In genomic region chr4:165131247-165131832, GRCh38 we compare ENCODE assay signal across 8 cellular contexts. TPM values are rescaled to one million over a fixed set of nuclear protein-coding genes. Genes with fewer than 3 reads are reported as not detected.
DNase-seq lines count a peak whose midpoint lies in the region; ATAC-seq and TF ChIP-seq lines count a peak whose summit lies in the region.

No MANE protein-coding gene starts in this region.

- H3K36me3 Mint-ChIP-seq in natural killer cell treated with Interleukin-12 subunit alpha and Interleukin-12 subunit beta and Interleukin-15 and Interleukin-18, amount 100 ng/mL, for 72 hours, result no peaks in the 10 kb centered on the region

- peak; percentile 78 for TF ChIP-seq CTCF in HL-60 (IDR thresholded peaks at IDR 0.05; ENCODE audit: insufficient read depth, low read length)

- no peak overlapping the region for H3K27ac ChIP-seq in HL-60 (replicated peaks)

- no peaks in the 10 kb centered on the region for H3K4me1 ChIP-seq in NT2/D1 (ENCODE audit: insufficient read depth, insufficient read length)

- no peak overlapping the region for H3K4me3 Mint-ChIP-seq in natural killer cell treated with Interleukin-12 subunit alpha and Interleukin-12 subunit beta and Interleukin-15 and Interleukin-18, amount 100 ng/mL, for 72 hours

- ATAC-seq in GM19463 (IDR thresholded peaks at IDR 0.05; ENCODE audit: unreplicated experiment) (peak; percentile 77), esophagus mucosa (peak; percentile 80)
- peak; percentile 60 to 77 for ATAC-seq in natural killer cell treated with Interleukin-12 subunit alpha and Interleukin-12 subunit beta and Interleukin-15 and Interleukin-18, amount 100 ng/mL, for 72 hours
- ATAC-seq in stimulated activated naive CD8-positive, alpha-beta T cell treated with anti-CD3 and anti-CD28 coated beads, Interleukin-15, Interleukin-2, amounts not matched to agents 100 U/mL and 50 U/mL, for 24 hours, result peak; percentile 70

- no peaks in the 10 kb centered on the region for H3K36me3 ChIP-seq in NT2/D1 (ENCODE audit: insufficient read depth, insufficient read length, low read length)

- peaks cover 5 to 7% of the 10 kb centered on the region in 2 donors for H3K4me1 Mint-ChIP-seq in natural killer cell treated with Interleukin-12 subunit alpha and Interleukin-12 subunit beta and Interleukin-15 and Interleukin-18, amount 100 ng/mL, for 72 hours (ENCODE audit: low read depth in 2 of 2)

- DNase-seq in COR-L47 (lab: John Stamatoyannopoulos, UW) (peak; percentile 30), HL-60 (ENCODE audit: low read depth in 1 of 2, low spot score in 1 of 2) (peak in 1 of 2 experiments; percentile 64), NT2/D1 (ENCODE audit: low read depth, low spot score) (peak; percentile 42)
- DNase-seq in activated CD8-positive, alpha-beta memory T cell treated with anti-CD3 and anti-CD28 coated beads, Interleukin-2, amount 50 U/mL, for 24 hours (ENCODE audit: extremely low read depth), result peak; percentile 41
- peak; percentile 75 for DNase-seq in natural killer cell treated with Interleukin-12 subunit alpha and Interleukin-12 subunit beta and Interleukin-15 and Interleukin-18, amount 100 ng/mL, for 72 hours (ENCODE audit: low spot score)
- DNase-seq in stimulated activated naive CD8-positive, alpha-beta T cell treated with anti-CD3 and anti-CD28 coated beads, Interleukin-15, Interleukin-2, amounts not matched to agents 100 U/mL and 50 U/mL, for 24 hours, result peak; percentile 84

- no peaks in the 10 kb centered on the region for H3K9me3 Mint-ChIP-seq in natural killer cell treated with Interleukin-12 subunit alpha and Interleukin-12 subunit beta and Interleukin-15 and Interleukin-18, amount 100 ng/mL, for 72 hours

- H3K27ac Mint-ChIP-seq in natural killer cell treated with Interleukin-12 subunit alpha and Interleukin-12 subunit beta and Interleukin-15 and Interleukin-18, amount 100 ng/mL, for 72 hours, result no peak overlapping the region

- peaks cover 3% of the 10 kb centered on the region for H3K27me3 ChIP-seq in HL-60 (ENCODE audit: insufficient read depth, poor library complexity, severe bottlenecking)
- H3K27me3 ChIP-seq in NT2/D1 (ENCODE audit: insufficient read depth, insufficient read length), result no peaks in the 10 kb centered on the region

- H3K4me3 ChIP-seq in HL-60 (replicated peaks; ENCODE audit: insufficient read depth, low read length), result no peak overlapping the region
- H3K4me3 ChIP-seq in NT2/D1 (ENCODE audit: insufficient read length, low read depth), result no peak overlapping the region

- H3K9me3 ChIP-seq in NT2/D1 (ENCODE audit: insufficient read depth, low read length), result no peaks in the 10 kb centered on the region

- peaks cover 23 to 37% of the 10 kb centered on the region in 2 donors for H3K27me3 Mint-ChIP-seq in natural killer cell treated with Interleukin-12 subunit alpha and Interleukin-12 subunit beta and Interleukin-15 and Interleukin-18, amount 100 ng/mL, for 72 hours

- no peak overlapping the region for H3K9ac ChIP-seq in NT2/D1 (ENCODE audit: insufficient read length, low read depth)

RNA-seq across cellular contexts. Expression of gene TMEM192, which starts 18.7 kb away (rescaled TPM):
- 6.4 TPM for total RNA-seq in esophagus mucosa
- total RNA-seq in natural killer cell treated with Interleukin-12 subunit alpha and Interleukin-12 subunit beta and Interleukin-15 and Interleukin-18, amount 100 ng/mL, for 72 hours, result 10 to 100 TPM; 12.2 to 15.5 TPM
